Comparison of ENCODE assay signal across 8 cellular contexts in genomic region chr4:84582302-84582987, GRCh38. TPM values are rescaled to one million over a fixed set of nuclear protein-coding genes. Genes with fewer than 3 reads are reported as not detected.
A peak's percentile ranks its signal among the peaks of the same experiment; 100 is the strongest.
DNase-seq lines count a peak whose midpoint lies in the region; ATAC-seq and TF ChIP-seq lines count a peak whose summit lies in the region.

No MANE protein-coding gene starts in this region.

- H3K9me3 Mint-ChIP-seq in activated CD4-positive, alpha-beta T cell treated with anti-CD3 and anti-CD28 coated beads for 36 hours (ENCODE audit: low read depth) = no peaks in the 10 kb centered on the region
- H3K9me3 Mint-ChIP-seq in chondrocyte (ENCODE audit: low read depth) = no peaks in the 10 kb centered on the region

- intact Hi-C loops in activated CD4-positive, alpha-beta T cell treated with anti-CD3 and anti-CD28 coated beads for 36 hours (cut with DNase I, micrococcal nuclease) = loop anchor here in 1 of 2 experiments (2.0 to 10.0 kb wide), 2 partner anchors 1098 to 1128 kb away; partner anchors contain the start of genes ABRAXAS1 and HELQ

- no peak overlapping the region for H3K27ac Mint-ChIP-seq in activated CD4-positive, alpha-beta T cell treated with anti-CD3 and anti-CD28 coated beads for 36 hours
- H3K27ac Mint-ChIP-seq in chondrocyte (ENCODE audit: unreplicated experiment) = no peak overlapping the region

- peak; percentile 69 for ATAC-seq in HG03108 (IDR thresholded peaks at IDR 0.05; ENCODE audit: unreplicated experiment)
- ATAC-seq in activated CD4-positive, alpha-beta T cell treated with anti-CD3 and anti-CD28 coated beads for 36 hours = peak; percentile 79

- no peak for TF ChIP-seq CTCF in chondrocyte (IDR thresholded peaks at IDR 0.05)

- peaks cover 46% of the 10 kb centered on the region for H3K27me3 Mint-ChIP-seq in activated CD4-positive, alpha-beta T cell treated with anti-CD3 and anti-CD28 coated beads for 36 hours
- peaks cover 41% of the 10 kb centered on the region for H3K27me3 Mint-ChIP-seq in chondrocyte (ENCODE audit: low read depth)

- peak; percentile 7 to 50 for DNase-seq in NCI-H446 (lab: John Stamatoyannopoulos, UW)
- no peak for DNase-seq in NCI-H446 treated with DMSO at 0.1 percent for 48 hours (lab: John Stamatoyannopoulos, UW)
- peak; percentile 79 for DNase-seq in NCI-H226
- peak; percentile 93 for DNase-seq in activated CD4-positive, alpha-beta T cell treated with anti-CD3 and anti-CD28 coated beads for 36 hours
- peak; percentile 91 for DNase-seq in chondrocyte (ENCODE audit: low spot score)
- DNase-seq in stimulated activated CD4-positive, alpha-beta T cell treated with anti-CD3 and anti-CD28 coated beads, Interleukin-1b, Interleukin-23, amount 100 ng/mL, for 1 hour (ENCODE audit: low read depth in 2 of 2) = peak; percentile 68 to 88

- H3K27me3 ChIP-seq in layer of hippocampus (ENCODE audit: control insufficient read depth, insufficient read depth, low read length) = no peaks in the 10 kb centered on the region

- no peaks in the 10 kb centered on the region for H3K36me3 Mint-ChIP-seq in activated CD4-positive, alpha-beta T cell treated with anti-CD3 and anti-CD28 coated beads for 36 hours (ENCODE audit: low read depth)
- H3K36me3 Mint-ChIP-seq in chondrocyte (ENCODE audit: low read depth) = peaks cover 7% of the 10 kb centered on the region

- H3K4me1 Mint-ChIP-seq in activated CD4-positive, alpha-beta T cell treated with anti-CD3 and anti-CD28 coated beads for 36 hours = peaks cover 15% of the 10 kb centered on the region
- H3K4me1 Mint-ChIP-seq in chondrocyte (ENCODE audit: low read depth) = peaks cover 11% of the 10 kb centered on the region

- CTCF ChIA-PET in activated CD4-positive, alpha-beta T cell treated with anti-CD3 and anti-CD28 coated beads for 36 hours (lab: Charles Lee) = interaction anchor here (0.8 kb wide), 1 partner anchor 994 kb away, joined by 3 read pairs; no protein-coding TSS in a partner anchor

- POLR2A ChIA-PET in activated CD4-positive, alpha-beta T cell treated with anti-CD3 and anti-CD28 coated beads for 36 hours (lab: Charles Lee) = no interaction called here

- peak overlapping the region; percentile 63 for H3K27ac ChIP-seq in layer of hippocampus (ENCODE audit: low read depth, low read length)

- H3K4me3 Mint-ChIP-seq in activated CD4-positive, alpha-beta T cell treated with anti-CD3 and anti-CD28 coated beads for 36 hours = peak overlapping the region; percentile 68
- peak overlapping the region; percentile 67 for H3K4me3 Mint-ChIP-seq in chondrocyte (ENCODE audit: unreplicated experiment)

RNA-seq across cellular contexts. Expression of gene CDS1, which starts 0.5 kb away (rescaled TPM):
- under 1 TPM; 0.12 to 0.21 TPM for total RNA-seq in activated CD4-positive, alpha-beta T cell treated with anti-CD3 and anti-CD28 coated beads for 36 hours
- 0.26 to 0.30 TPM in 2 of 3 replicates, not detected in the other for total RNA-seq in chondrocyte
